In the genomic region with DNA sequence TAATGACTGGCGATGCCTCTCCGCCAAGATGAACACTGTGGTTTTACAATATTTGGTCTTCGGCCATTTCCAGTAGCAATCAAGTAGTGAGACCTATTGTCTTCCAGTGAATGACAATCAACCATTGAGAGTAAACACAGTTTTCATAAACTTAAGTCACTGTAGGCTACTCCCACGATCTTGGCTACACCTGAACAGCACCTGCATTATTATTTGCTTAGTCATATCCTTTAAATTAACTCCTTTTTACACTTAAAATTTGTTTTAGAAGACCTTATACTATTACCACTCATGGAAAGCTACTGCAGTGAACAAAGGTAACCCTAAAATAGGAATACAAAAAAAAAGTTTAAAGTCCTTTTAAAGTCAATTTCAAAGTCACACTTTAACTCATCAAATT, we compare ENCODE assay signal across 22 cellular contexts.
"Had no signal": no experiment of that assay in that cellular context is flagged by ENCODE, and none has a peak within 500 bp of the region (broad histone marks: within the 10 kb centered on the region; RNA-seq: fewer than 3 reads in every experiment).

No MANE protein-coding gene starts in this region.

- H3K4me1 Mint-ChIP-seq: memory B cell; naive thymus-derived CD4-positive, alpha-beta T cell; stimulated activated effector memory CD8-positive, alpha-beta T cell treated with anti-CD3 and anti-CD28 coated beads, Interleukin-12 subunit alpha, Interleukin-12 subunit beta, amount 100 ng/mL, for 72 hours had no signal

- DNase-seq: left ventricle myocardium inferior; midbrain; mucosa of descending colon; naive thymus-derived CD4-positive, alpha-beta T cell; retina; right cardiac atrium; stimulated activated CD4-positive, alpha-beta T cell treated with anti-CD3 and anti-CD28 coated beads, Interleukin-4, amount 100 ng/mL, for 24 hours; stimulated activated naive CD4-positive, alpha-beta T cell; uterus had no signal

- H3K36me3 ChIP-seq: pancreas, prostate gland, uterus had no signal

- H3K4me3 ChIP-seq: left ventricle myocardium inferior, lung, mucosa of descending colon, pancreas, prostate gland, skin epidermis, suprapubic skin, thoracic aorta, tibial artery, uterus had no signal

- H3K27ac ChIP-seq: left ventricle myocardium inferior, pancreas, prostate gland, skin epidermis, suprapubic skin, thoracic aorta, tibial artery, uterus had no signal

- H3K4me3 Mint-ChIP-seq: memory B cell; naive thymus-derived CD4-positive, alpha-beta T cell; natural killer cell treated with Interleukin-12 subunit alpha and Interleukin-12 subunit beta and Interleukin-15 and Interleukin-18, amount 100 ng/mL, for 72 hours; stimulated activated effector memory CD8-positive, alpha-beta T cell treated with anti-CD3 and anti-CD28 coated beads, Interleukin-12 subunit alpha, Interleukin-12 subunit beta, amount 100 ng/mL, for 72 hours; stimulated activated naive CD8-positive, alpha-beta T cell treated with anti-CD3 and anti-CD28 coated beads, Interleukin-15, Interleukin-2, amounts not matched to agents 100 ng/mL and 50 ng/mL, for 24 hours; type B pancreatic cell had no signal

- H3K4me1 ChIP-seq: left ventricle myocardium inferior, pancreas, prostate gland, suprapubic skin, tibial artery, uterus had no signal

- H3K36me3 Mint-ChIP-seq: memory B cell; natural killer cell treated with Interleukin-12 subunit alpha and Interleukin-12 subunit beta and Interleukin-15 and Interleukin-18, amount 100 ng/mL, for 72 hours; stimulated activated effector memory CD8-positive, alpha-beta T cell treated with anti-CD3 and anti-CD28 coated beads, Interleukin-12 subunit alpha, Interleukin-12 subunit beta, amount 100 ng/mL, for 72 hours; type B pancreatic cell had no signal

- H3K27ac Mint-ChIP-seq: memory B cell; naive thymus-derived CD4-positive, alpha-beta T cell; natural killer cell treated with Interleukin-12 subunit alpha and Interleukin-12 subunit beta and Interleukin-15 and Interleukin-18, amount 100 ng/mL, for 72 hours; stimulated activated effector memory CD8-positive, alpha-beta T cell treated with anti-CD3 and anti-CD28 coated beads, Interleukin-12 subunit alpha, Interleukin-12 subunit beta, amount 100 ng/mL, for 72 hours; stimulated activated naive CD8-positive, alpha-beta T cell treated with anti-CD3 and anti-CD28 coated beads, Interleukin-15, Interleukin-2, amounts not matched to agents 100 ng/mL and 50 ng/mL, for 24 hours; type B pancreatic cell had no signal

- ATAC-seq: mucosa of descending colon; naive thymus-derived CD4-positive, alpha-beta T cell; natural killer cell treated with Interleukin-12 subunit alpha and Interleukin-12 subunit beta and Interleukin-15 and Interleukin-18, amount 100 ng/mL, for 72 hours; pancreas; right cardiac atrium; sciatic nerve; stimulated activated effector memory CD8-positive, alpha-beta T cell treated with anti-CD3 and anti-CD28 coated beads, Interleukin-12 subunit alpha, Interleukin-12 subunit beta, amount 100 ng/mL, for 72 hours had no signal

- H3K27me3 ChIP-seq: pancreas, suprapubic skin, tibial artery, uterus had no signal

- H3K9me3 ChIP-seq: pancreas, prostate gland had no signal

- H3K27me3 Mint-ChIP-seq: memory B cell; natural killer cell treated with Interleukin-12 subunit alpha and Interleukin-12 subunit beta and Interleukin-15 and Interleukin-18, amount 100 ng/mL, for 72 hours; stimulated activated naive CD8-positive, alpha-beta T cell treated with anti-CD3 and anti-CD28 coated beads, Interleukin-15, Interleukin-2, amounts not matched to agents 100 ng/mL and 50 ng/mL, for 24 hours; type B pancreatic cell had no signal
